ENCODE assay signal across 1 cellular context in the genomic region with DNA sequence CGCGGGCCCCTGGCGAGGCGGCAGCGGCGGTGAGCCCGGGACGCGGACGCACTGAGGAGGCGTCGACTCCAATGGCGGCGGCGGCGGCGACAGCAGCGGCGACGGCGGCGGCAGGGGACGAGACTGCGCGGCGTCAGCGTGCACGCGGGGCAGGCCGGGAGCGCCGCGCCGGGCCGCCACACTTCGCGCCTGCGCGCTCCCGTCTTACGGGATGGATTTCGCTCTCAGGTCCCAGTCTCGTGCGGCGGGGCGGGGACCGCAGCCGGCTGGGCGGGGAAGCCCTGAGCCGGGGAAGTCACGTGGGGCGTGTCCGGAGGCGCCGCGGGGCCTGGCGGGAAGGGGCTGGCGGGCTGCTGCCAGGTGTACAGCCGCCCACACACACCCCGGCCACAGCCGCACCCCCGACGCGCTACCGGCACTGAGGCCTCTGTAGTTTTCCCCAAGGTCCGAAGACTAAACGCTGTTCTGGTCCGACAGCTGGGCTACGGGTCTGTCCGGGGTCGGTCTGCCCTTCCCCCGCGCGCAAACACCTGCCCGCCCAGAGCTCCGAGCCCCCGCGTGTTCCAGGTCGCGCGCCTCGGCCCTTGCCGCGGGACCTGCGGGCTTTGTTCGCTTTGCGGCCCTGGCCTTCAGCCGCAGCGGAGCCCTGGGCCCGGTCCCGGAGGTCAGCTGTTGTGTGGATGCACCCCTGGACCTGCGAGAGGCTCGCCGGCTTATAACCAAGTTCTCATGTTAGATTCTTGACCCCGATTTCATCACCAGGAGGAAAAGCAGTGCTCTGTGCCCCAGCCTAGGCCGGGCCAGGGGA.
A peak's percentile ranks its signal among the peaks of the same experiment; 100 is the strongest.
TF ChIP-seq lines count a peak whose summit lies in the region.

A gene (minus strand): TSS at position 91 of the 808 bp plus-strand sequence. CDS start 239 bp downstream, outside the sequence.

TF ChIP-seq in K562, 482 proteins besides CTCF, POLR2A, EP300 and RAD21 (continued from another document and continues in another):
- TF ChIP-seq, protein P1, sequence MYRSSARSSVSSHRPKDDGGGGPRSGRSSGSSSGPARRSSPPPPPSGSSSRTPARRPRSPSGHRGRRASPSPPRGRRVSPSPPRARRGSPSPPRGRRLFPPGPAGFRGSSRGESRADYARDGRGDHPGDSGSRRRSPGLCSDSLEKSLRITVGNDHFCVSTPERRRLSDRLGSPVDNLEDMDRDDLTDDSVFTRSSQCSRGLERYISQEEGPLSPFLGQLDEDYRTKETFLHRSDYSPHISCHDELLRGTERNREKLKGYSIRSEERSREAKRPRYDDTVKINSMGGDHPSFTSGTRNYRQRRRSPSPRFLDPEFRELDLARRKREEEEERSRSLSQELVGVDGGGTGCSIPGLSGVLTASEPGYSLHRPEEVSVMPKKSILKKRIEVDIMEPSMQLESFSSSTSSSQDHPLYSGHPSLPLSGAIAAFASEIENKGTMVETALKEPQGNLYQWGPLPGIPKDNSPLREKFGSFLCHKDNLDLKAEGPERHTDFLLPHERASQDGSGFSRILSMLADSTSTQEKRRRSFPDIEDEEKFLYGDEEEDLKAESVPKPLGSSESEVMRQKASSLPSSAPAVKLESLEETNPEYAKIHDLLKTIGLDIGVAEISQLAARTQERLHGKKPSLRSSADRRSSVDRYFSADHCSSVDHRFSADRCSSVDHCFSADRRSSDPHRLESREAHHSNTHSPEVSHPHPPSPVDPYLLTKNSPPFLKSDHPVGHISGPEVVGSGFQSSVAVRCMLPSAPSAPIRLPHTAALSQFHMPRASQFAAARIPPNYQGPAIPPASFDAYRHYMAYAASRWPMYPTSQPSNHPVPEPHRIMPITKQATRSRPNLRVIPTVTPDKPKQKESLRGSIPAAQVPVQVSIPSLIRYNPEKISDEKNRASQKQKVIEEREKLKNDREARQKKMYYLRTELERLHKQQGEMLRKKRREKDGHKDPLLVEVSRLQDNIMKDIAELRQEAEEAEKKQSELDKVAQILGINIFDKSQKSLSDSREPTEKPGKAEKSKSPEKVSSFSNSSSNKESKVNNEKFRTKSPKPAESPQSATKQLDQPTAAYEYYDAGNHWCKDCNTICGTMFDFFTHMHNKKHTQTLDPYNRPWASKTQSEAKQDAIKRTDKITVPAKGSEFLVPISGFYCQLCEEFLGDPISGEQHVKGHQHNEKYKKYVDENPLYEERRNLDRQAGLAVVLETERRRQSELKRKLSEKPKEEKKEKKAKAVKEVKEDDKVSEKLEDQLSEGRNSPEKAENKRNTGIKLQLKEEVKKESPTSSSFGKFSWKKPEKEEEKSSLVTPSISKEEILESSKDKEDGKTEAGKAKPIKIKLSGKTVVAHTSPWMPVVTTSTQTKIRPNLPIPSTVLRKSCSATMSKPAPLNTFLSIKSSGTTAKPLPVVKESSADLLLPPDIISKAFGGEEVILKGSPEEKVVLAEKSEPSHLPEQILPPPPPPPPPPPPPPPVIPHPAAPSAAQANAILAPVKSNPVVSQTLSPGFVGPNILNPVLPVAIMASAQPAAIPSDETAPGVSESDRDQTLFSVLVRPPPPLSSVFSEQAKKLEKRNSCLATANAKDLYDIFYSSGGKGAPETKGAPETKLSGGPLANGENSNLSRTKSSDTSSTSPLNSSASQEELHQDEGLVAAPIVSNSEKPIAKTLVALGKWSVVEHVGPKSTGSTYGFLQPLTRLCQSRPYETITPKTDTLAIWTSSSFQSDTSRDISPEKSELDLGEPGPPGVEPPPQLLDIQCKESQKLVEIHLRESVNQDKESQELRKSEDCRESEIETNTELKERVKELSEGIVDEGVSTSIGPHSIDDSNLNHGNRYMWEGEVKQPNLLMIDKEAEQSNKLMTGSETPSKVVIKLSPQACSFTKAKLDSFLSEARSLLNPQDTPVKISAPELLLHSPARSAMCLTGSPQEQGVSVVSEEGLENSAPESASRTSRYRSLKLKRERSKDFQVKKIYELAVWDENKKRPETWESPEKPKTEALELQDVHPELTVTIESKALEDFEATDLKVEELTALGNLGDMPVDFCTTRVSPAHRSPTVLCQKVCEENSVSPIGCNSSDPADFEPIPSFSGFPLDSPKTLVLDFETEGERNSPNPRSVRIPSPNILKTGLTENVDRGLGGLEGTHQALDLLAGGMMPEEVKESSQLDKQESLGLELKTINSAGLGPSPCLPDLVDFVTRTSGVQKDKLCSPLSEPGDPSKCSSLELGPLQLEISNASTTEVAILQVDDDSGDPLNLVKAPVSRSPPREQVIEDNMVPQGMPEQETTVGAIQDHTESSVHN (IDR thresholded peaks at IDR 0.05; ENCODE audit: borderline replicate concordance in 1 of 2, low read depth in 1 of 2) = no peak
- TF ChIP-seq SAFB (IDR thresholded peaks at IDR 0.05; ENCODE audit: borderline replicate concordance, low read depth, low read length) = no peak
- TF ChIP-seq, protein P2, sequence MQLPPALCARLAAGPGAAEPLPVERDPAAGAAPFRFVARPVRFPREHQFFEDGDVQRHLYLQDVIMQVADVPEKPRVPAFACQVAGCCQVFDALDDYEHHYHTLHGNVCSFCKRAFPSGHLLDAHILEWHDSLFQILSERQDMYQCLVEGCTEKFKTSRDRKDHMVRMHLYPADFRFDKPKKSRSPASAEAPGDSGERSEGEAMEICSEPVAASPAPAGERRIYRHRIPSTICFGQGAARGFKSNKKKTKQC (CRISPR knock-in tag; IDR thresholded peaks at IDR 0.05) = peak; percentile 83
- no peak for TF ChIP-seq KDM1A (IDR thresholded peaks at IDR 0.05)
- no peak for TF ChIP-seq PTTG1 (tag; IDR thresholded peaks at IDR 0.05; ENCODE audit: low read depth)
- TF ChIP-seq, protein P3, sequence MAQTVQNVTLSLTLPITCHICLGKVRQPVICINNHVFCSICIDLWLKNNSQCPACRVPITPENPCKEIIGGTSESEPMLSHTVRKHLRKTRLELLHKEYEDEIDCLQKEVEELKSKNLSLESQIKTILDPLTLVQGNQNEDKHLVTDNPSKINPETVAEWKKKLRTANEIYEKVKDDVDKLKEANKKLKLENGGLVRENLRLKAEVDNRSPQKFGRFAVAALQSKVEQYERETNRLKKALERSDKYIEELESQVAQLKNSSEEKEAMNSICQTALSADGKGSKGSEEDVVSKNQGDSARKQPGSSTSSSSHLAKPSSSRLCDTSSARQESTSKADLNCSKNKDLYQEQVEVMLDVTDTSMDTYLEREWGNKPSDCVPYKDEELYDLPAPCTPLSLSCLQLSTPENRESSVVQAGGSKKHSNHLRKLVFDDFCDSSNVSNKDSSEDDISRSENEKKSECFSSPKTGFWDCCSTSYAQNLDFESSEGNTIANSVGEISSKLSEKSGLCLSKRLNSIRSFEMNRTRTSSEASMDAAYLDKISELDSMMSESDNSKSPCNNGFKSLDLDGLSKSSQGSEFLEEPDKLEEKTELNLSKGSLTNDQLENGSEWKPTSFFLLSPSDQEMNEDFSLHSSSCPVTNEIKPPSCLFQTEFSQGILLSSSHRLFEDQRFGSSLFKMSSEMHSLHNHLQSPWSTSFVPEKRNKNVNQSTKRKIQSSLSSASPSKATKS (CRISPR knock-in tag; IDR thresholded peaks at IDR 0.05) = no peak
- TF ChIP-seq, protein P4, sequence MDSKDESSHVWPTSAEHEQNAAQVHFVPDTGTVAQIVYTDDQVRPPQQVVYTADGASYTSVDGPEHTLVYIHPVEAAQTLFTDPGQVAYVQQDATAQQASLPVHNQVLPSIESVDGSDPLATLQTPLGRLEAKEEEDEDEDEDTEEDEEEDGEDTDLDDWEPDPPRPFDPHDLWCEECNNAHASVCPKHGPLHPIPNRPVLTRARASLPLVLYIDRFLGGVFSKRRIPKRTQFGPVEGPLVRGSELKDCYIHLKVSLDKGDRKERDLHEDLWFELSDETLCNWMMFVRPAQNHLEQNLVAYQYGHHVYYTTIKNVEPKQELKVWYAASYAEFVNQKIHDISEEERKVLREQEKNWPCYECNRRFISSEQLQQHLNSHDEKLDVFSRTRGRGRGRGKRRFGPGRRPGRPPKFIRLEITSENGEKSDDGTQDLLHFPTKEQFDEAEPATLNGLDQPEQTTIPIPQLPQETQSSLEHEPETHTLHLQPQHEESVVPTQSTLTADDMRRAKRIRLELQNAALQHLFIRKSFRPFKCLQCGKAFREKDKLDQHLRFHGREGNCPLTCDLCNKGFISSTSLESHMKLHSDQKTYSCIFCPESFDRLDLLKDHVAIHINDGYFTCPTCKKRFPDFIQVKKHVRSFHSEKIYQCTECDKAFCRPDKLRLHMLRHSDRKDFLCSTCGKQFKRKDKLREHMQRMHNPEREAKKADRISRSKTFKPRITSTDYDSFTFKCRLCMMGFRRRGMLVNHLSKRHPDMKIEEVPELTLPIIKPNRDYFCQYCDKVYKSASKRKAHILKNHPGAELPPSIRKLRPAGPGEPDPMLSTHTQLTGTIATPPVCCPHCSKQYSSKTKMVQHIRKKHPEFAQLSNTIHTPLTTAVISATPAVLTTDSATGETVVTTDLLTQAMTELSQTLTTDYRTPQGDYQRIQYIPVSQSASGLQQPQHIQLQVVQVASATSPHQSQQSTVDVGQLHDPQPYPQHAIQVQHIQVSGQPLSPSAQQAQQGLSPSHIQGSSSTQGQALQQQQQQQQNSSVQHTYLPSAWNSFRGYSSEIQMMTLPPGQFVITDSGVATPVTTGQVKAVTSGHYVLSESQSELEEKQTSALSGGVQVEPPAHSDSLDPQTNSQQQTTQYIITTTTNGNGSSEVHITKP (IDR thresholded peaks at IDR 0.05; ENCODE audit: partially characterized antibody) = no peak
- no peak for TF ChIP-seq MTF1 (CRISPR knock-in tag; IDR thresholded peaks at IDR 0.05; ENCODE audit: borderline replicate concordance)
- TF ChIP-seq SUPT5H (IDR thresholded peaks at IDR 0.05) = peak; percentile 60
- TF ChIP-seq, protein P5, sequence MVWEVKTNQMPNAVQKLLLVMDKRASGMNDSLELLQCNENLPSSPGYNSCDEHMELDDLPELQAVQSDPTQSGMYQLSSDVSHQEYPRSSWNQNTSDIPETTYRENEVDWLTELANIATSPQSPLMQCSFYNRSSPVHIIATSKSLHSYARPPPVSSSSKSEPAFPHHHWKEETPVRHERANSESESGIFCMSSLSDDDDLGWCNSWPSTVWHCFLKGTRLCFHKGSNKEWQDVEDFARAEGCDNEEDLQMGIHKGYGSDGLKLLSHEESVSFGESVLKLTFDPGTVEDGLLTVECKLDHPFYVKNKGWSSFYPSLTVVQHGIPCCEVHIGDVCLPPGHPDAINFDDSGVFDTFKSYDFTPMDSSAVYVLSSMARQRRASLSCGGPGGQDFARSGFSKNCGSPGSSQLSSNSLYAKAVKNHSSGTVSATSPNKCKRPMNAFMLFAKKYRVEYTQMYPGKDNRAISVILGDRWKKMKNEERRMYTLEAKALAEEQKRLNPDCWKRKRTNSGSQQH (CRISPR knock-in tag; IDR thresholded peaks at IDR 0.05) = 0 out of 2 replicates have a peak, but pooled peaks have one; percentile 9
- no peak for TF ChIP-seq SLC30A9 (CRISPR knock-in tag; IDR thresholded peaks at IDR 0.05)
- TF ChIP-seq ZZZ3 (IDR thresholded peaks at IDR 0.05) = no peak
- TF ChIP-seq DACH1 (IDR thresholded peaks at IDR 0.05; ENCODE audit: partially characterized antibody) = no peak
- peak; percentile 87; the same call in 1 of the 2 replicates for TF ChIP-seq ZNF76 (CRISPR knock-in tag; IDR thresholded peaks at IDR 0.05; ENCODE audit: borderline replicate concordance)
- TF ChIP-seq, protein P6, sequence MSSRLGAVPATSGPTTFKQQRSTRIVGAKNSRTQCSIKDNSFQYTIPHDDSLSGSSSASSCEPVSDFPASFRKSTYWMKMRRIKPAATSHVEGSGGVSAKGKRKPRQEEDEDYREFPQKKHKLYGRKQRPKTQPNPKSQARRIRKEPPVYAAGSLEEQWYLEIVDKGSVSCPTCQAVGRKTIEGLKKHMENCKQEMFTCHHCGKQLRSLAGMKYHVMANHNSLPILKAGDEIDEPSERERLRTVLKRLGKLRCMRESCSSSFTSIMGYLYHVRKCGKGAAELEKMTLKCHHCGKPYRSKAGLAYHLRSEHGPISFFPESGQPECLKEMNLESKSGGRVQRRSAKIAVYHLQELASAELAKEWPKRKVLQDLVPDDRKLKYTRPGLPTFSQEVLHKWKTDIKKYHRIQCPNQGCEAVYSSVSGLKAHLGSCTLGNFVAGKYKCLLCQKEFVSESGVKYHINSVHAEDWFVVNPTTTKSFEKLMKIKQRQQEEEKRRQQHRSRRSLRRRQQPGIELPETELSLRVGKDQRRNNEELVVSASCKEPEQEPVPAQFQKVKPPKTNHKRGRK (tag; IDR thresholded peaks at IDR 0.05) = no peak
- no peak for TF ChIP-seq ZNF668 (CRISPR knock-in tag; IDR thresholded peaks at IDR 0.05)
- no peak for TF ChIP-seq ZNF408 (CRISPR knock-in tag; IDR thresholded peaks at IDR 0.05; ENCODE audit: low read depth)
- TF ChIP-seq, protein P7, sequence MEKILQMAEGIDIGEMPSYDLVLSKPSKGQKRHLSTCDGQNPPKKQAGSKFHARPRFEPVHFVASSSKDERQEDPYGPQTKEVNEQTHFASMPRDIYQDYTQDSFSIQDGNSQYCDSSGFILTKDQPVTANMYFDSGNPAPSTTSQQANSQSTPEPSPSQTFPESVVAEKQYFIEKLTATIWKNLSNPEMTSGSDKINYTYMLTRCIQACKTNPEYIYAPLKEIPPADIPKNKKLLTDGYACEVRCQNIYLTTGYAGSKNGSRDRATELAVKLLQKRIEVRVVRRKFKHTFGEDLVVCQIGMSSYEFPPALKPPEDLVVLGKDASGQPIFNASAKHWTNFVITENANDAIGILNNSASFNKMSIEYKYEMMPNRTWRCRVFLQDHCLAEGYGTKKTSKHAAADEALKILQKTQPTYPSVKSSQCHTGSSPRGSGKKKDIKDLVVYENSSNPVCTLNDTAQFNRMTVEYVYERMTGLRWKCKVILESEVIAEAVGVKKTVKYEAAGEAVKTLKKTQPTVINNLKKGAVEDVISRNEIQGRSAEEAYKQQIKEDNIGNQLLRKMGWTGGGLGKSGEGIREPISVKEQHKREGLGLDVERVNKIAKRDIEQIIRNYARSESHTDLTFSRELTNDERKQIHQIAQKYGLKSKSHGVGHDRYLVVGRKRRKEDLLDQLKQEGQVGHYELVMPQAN (IDR thresholded peaks at IDR 0.05; ENCODE audit: borderline replicate concordance) = peak; percentile 20; the same call in 1 of the 2 replicates
- 0 out of 2 replicates have a peak, but pooled peaks have one; percentile 50 for TF ChIP-seq HIVEP1 (CRISPR knock-in tag; IDR thresholded peaks at IDR 0.05)
- no peak for TF ChIP-seq ZNF124 (CRISPR knock-in tag; IDR thresholded peaks at IDR 0.05)
- no peak for TF ChIP-seq ZNF696 (CRISPR knock-in tag; conservative IDR thresholded peaks at IDR 0.05)
- no peak for TF ChIP-seq POU5F1 (IDR thresholded peaks at IDR 0.05; ENCODE audit: borderline replicate concordance, low read depth, low read length, partially characterized antibody)
- TF ChIP-seq, protein P8, sequence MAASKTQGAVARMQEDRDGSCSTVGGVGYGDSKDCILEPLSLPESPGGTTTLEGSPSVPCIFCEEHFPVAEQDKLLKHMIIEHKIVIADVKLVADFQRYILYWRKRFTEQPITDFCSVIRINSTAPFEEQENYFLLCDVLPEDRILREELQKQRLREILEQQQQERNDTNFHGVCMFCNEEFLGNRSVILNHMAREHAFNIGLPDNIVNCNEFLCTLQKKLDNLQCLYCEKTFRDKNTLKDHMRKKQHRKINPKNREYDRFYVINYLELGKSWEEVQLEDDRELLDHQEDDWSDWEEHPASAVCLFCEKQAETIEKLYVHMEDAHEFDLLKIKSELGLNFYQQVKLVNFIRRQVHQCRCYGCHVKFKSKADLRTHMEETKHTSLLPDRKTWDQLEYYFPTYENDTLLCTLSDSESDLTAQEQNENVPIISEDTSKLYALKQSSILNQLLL (CRISPR knock-in tag; IDR thresholded peaks at IDR 0.05; ENCODE audit: borderline replicate concordance) = no peak
- peak; percentile 43; the same call in 1 of the 2 replicates for TF ChIP-seq ZBTB7A (IDR thresholded peaks at IDR 0.05; ENCODE audit: borderline replicate concordance, control insufficient read depth, low read depth, low read length)
